ENCODE assay signal across 7 cellular contexts in the genomic region with DNA sequence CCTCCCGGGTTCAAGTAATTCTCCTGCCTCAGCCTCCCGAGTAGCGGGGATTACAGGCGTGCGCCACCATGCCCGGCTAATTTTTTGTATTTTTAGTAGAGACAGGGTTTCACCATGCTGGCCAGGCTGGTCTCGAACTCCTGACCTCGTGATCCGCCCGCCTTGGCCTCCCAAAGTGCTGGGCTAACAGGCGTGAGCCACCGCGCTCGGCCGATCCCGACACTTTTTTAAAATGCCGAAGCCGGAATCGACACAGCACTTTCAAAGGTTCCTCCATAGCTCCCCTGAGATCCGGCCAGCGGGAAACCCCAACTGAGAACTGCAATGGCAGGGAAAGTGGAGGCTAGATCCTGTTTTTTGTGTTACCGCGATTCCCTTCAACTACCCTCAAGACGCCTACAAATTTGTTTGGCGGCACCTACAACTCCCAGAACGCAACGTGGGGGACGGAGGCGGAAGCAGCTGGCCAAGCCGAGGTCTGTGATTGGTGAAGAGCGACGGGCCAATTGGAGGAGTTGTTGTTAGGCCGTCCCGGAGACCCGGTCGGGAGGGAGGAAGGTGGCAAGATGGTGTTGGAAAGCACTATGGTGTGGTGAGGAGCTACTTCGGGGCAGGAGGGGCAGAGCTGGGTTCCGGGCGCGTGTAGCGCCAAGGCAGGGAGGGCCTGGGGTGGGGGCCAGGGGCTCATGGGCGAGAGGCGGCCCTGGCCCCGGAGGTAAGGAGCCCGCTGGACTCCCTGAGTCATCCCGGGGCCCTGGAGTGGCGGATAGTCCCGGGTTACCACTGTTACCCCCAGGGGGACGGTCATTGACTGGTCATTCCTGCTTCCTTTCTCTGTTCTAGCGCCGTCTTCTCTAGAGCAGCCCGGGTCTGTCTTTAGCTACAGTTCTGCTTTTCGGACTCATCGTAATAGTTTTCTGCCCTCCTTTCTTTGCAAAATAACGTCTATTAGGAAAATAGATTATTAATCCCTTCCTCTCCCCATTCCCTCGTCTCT. TPM values are rescaled to one million over a fixed set of nuclear protein-coding genes. Genes with fewer than 3 reads are reported as not detected.
A peak's percentile ranks its signal among the peaks of the same experiment; 100 is the strongest.
DNase-seq lines count a peak whose midpoint lies in the region; ATAC-seq, FAIRE-seq and TF ChIP-seq lines count a peak whose summit lies in the region.

PSMD4 (plus strand) TSS at position 518 of the 997 bp plus-strand sequence; CDS start at position 567, 49 bp downstream.

- H3K4me1 ChIP-seq in body of pancreas (peaks cover 19% of the 10 kb centered on the region), sigmoid colon (peaks cover 0 to 26% (median 19%) of the 10 kb centered on the region in 4 donors)

- H3K27ac ChIP-seq in body of pancreas (peak within 1 kb of the TSS; percentile 46 to 87 (median 72)), sigmoid colon (peak within 1 kb of the TSS; percentile 82 to 92 (median 91))

- intact Hi-C loops in body of pancreas (cut with DNase I): loop anchor here (5.0 kb wide), 1 partner anchor 52 kb away; no protein-coding TSS in a partner anchor
- intact Hi-C loops in sigmoid colon (cut with DNase I): loop anchor here (1.0 kb wide), 1 partner anchor 56 kb away; the partner anchor contains the start of gene PIP5K1A

- peak; percentile 98 for FAIRE-seq in TTC549 (lab: Jason Lieb, UNC)

- TF ChIP-seq CTCF in body of pancreas (IDR thresholded peaks at IDR 0.05) (no peak), sigmoid colon (IDR thresholded peaks at IDR 0.05) (peak in 1 of 4 experiments; percentile 20)

- H3K9me3 ChIP-seq in body of pancreas (no peaks in the 10 kb centered on the region), sigmoid colon (no peaks in the 10 kb centered on the region)

- H3K27me3 ChIP-seq in body of pancreas: no peaks in the 10 kb centered on the region
- H3K27me3 ChIP-seq in sigmoid colon: no peaks in the 10 kb centered on the region

- DNase-seq in NCI-H2107 treated with DMSO at 0.1 percent for 48 hours (lab: John Stamatoyannopoulos, UW; ENCODE audit: unreplicated experiment): peak; percentile 98
- DNase-seq in body of pancreas: peak; percentile 93 to 97 (median 94)
- peak; percentile 94 for DNase-seq in iPS DF 4.7 (ENCODE audit: extremely low read depth, low spot score)
- peak; percentile 98 for DNase-seq in sigmoid colon

- ATAC-seq in GM18519 (IDR thresholded peaks at IDR 0.05; ENCODE audit: low FRiP score, unreplicated experiment): peak; percentile 61
- peak; percentile 66 for ATAC-seq in HG03060 (IDR thresholded peaks at IDR 0.05; ENCODE audit: low read depth, unreplicated experiment)
- ATAC-seq in body of pancreas: peak; percentile 100

- 8 to 10% methylated on average over 28 to 56 of the region's 56 CpGs for WGBS in body of pancreas, 2 donors
- WGBS in sigmoid colon, 2 donors: 9 to 11% methylated on average over 56 of the region's 56 CpGs

- no peaks in the 10 kb centered on the region for H3K36me3 ChIP-seq in body of pancreas (replicated peaks in 1 of 2; ENCODE audit: insufficient read depth in 1 of 2, low read depth in 2 of 2)
- peaks cover 0 to 9% (median 3%) of the 10 kb centered on the region in 4 donors for H3K36me3 ChIP-seq in sigmoid colon

- TF ChIP-seq POLR2A in body of pancreas (IDR thresholded peaks at IDR 0.05) (peak; percentile 38 to 88 (median 79)), sigmoid colon (IDR thresholded peaks at IDR 0.05) (peak; percentile 80 to 90)

- no peak for TF ChIP-seq EP300 in sigmoid colon (IDR thresholded peaks at IDR 0.05)

- peak within 1 kb of the TSS; percentile 33 to 71 for H3K4me3 ChIP-seq in body of pancreas
- peak within 1 kb of the TSS; percentile 84 to 98 (median 92) for H3K4me3 ChIP-seq in sigmoid colon

RNA-seq across cellular contexts. Expression of gene PSMD4, which starts in this region (rescaled TPM):
- total RNA-seq in body of pancreas (10 to 100 TPM; 70.2 to 73.4 TPM), sigmoid colon (100 to 1,000 TPM; 138 to 194 (median 173) TPM)
- 100 to 1,000 TPM; 111 to 176 (median 111) TPM for polyA plus RNA-seq in sigmoid colon

Comparison
In these comparisons a context has a peak if more than half of its experiments do, and no peak if none do; other contexts are left out.
1. Peak in every context shown above with its lines: DNase-seq, ATAC-seq, H3K4me3 ChIP-seq and H3K27ac ChIP-seq.